In genomic region chr6:34517461-34517868, GRCh38 we compare ENCODE assay signal across 1 cellular context.
TF ChIP-seq lines count a peak whose summit lies in the region.

No MANE protein-coding gene starts in this region.

TF ChIP-seq in SK-N-SH treated with all-trans-retinoic acid at 6 μM for 48 hours, 23 proteins besides CTCF, POLR2A, EP300 and RAD21 (continued from another document):
- TF ChIP-seq CREB5 (CRISPR knock-in tag; IDR thresholded peaks at IDR 0.05; ENCODE audit: low read depth) (no peak), ISL1 (CRISPR knock-in tag; IDR thresholded peaks at IDR 0.05) (no peak)
TF ChIP-seq in SK-N-SH treated with all-trans-retinoic acid at 6 μM for 48 hours: peak in this region for 0.
